Comparison of ENCODE assay signal across 19 cellular contexts in the genomic region with DNA sequence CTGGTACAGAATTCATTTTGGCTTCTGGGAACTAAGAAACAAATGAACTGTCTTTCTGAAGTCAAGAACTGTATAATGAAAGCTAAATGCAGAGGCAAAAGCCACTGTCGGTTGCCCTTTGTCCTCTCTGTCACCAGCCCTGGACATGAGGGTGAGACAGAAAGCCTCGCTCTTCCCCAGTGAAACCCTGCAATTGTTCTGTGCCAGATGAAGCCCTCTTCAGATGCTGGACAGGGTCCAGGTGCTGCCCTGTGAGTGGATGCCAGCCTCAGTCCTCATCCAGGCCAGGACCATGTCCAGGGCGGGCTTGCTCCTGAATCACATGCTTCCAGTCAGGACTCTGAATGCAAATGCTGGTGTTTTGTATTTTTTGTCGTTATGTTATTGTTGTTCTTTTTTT.
A peak's percentile ranks its signal among the peaks of the same experiment; 100 is the strongest.
DNase-seq lines count a peak whose midpoint lies in the region; ATAC-seq lines count a peak whose summit lies in the region.
"Had no signal": no experiment of that assay in that cellular context is flagged by ENCODE, and none has a peak within 500 bp of the region (broad histone marks: within the 10 kb centered on the region; RNA-seq: fewer than 3 reads in every experiment).

No MANE protein-coding gene starts in this region.

- H3K4me3 ChIP-seq in CD4-positive, alpha-beta memory T cell (ENCODE audit: low read length in 2 of 2) = no peak overlapping the region
- H3K4me3 ChIP-seq: dorsolateral prefrontal cortex, HAP-1, heart right ventricle had no signal

- no peak overlapping the region for H3K27ac ChIP-seq in CD4-positive, alpha-beta memory T cell (ENCODE audit: low read depth, low read length)
- H3K27ac ChIP-seq: brain microvascular endothelial cell, dorsolateral prefrontal cortex had no signal

- peaks cover 19% of the 10 kb centered on the region for H3K36me3 ChIP-seq in CD4-positive, alpha-beta memory T cell (ENCODE audit: insufficient read depth, low read length)
- H3K36me3 ChIP-seq: BE2C, brain microvascular endothelial cell, HAP-1, heart right ventricle had no signal

- intact Hi-C loops in CD4-positive, alpha-beta memory T cell (cut with micrococcal nuclease) = no loop called here

- POLR2A ChIA-PET in CD4-positive, alpha-beta memory T cell (lab: Charles Lee; ENCODE audit: partially characterized antibody) = no interaction called here

- H3K27me3 Mint-ChIP-seq in CD4-positive, alpha-beta memory T cell = no peaks in the 10 kb centered on the region

- H3K4me3 Mint-ChIP-seq in CD4-positive, alpha-beta memory T cell = peak overlapping the region in 2 of 8 donors; percentile 5 to 26
- H3K4me3 Mint-ChIP-seq: nephron had no signal

- no peaks in the 10 kb centered on the region for H3K27me3 ChIP-seq in CD4-positive, alpha-beta memory T cell (ENCODE audit: insufficient read depth, low read length)
- H3K27me3 ChIP-seq: BE2C, brain microvascular endothelial cell had no signal

- peaks cover 71 to 100% (median 86%) of the 10 kb centered on the region in 4 donors for H3K4me1 Mint-ChIP-seq in CD4-positive, alpha-beta memory T cell

- no peak for ATAC-seq in GM21390 (IDR thresholded peaks at IDR 0.05; ENCODE audit: unreplicated experiment)
- ATAC-seq in GM18498 (IDR thresholded peaks at IDR 0.05; ENCODE audit: unreplicated experiment) = no peak
- ATAC-seq: activated CD4-positive, CD25-positive, alpha-beta regulatory T cell treated with anti-CD3 and anti-CD28 coated beads, Interleukin-2, amount 50 U/mL, for 24 hours; heart right ventricle had no signal

- peaks cover 0 to 2% (median 0%) of the 10 kb centered on the region in 8 donors for H3K9me3 Mint-ChIP-seq in CD4-positive, alpha-beta memory T cell
- H3K9me3 Mint-ChIP-seq: nephron had no signal

- no peaks in the 10 kb centered on the region for H3K9me3 ChIP-seq in CD4-positive, alpha-beta memory T cell (ENCODE audit: control insufficient read depth in 1 of 2, low read length in 2 of 2)
- H3K9me3 ChIP-seq: BE2C, HAP-1, heart right ventricle had no signal

- no peak for DNase-seq in CD4-positive, alpha-beta memory T cell
- peak; percentile 79 for DNase-seq in NCI-H2029 treated with DMSO at 0.1 percent for 48 hours (lab: John Stamatoyannopoulos, UW)
- peak; percentile 9 to 63 for DNase-seq in hippocampal formation (lab: John Stamatoyannopoulos, UW)
- DNase-seq in pons (ENCODE audit: low spot score) = peak; percentile 87
- DNase-seq in stimulated activated CD4-positive, alpha-beta T cell treated with anti-CD3 and anti-CD28 coated beads, Interleukin-12 subunit alpha, Interleukin-12 subunit beta, amount 100 ng/mL, for 4 hours = no peak
- no peak for DNase-seq in OCI-M1 (lab: John Stamatoyannopoulos, UW)
- DNase-seq: activated naive CD4-positive, alpha-beta T cell; BE2C; brain microvascular endothelial cell; heart right ventricle; kidney glomerular epithelial cell; Right ventricle myocardium superior; T-helper 2 cell had no signal

- CTCF ChIA-PET in CD4-positive, alpha-beta memory T cell (lab: Charles Lee; ENCODE audit: partially characterized antibody) = interaction anchor here (0.9 kb wide), 1 partner anchor 95 kb away, joined by 6 read pairs; no protein-coding TSS in a partner anchor

- peak overlapping the region in 6 of 7 donors; percentile 9 to 93 (median 38) for H3K27ac Mint-ChIP-seq in CD4-positive, alpha-beta memory T cell
- H3K27ac Mint-ChIP-seq: nephron had no signal

- H3K36me3 Mint-ChIP-seq in CD4-positive, alpha-beta memory T cell = peaks cover 20% of the 10 kb centered on the region in 2 donors

- H3K4me1 ChIP-seq in CD4-positive, alpha-beta memory T cell (ENCODE audit: insufficient read depth, low read length) = peaks cover 69% of the 10 kb centered on the region
- H3K4me1 ChIP-seq: BE2C had no signal

Comparison
In these comparisons a context has a peak if more than half of its experiments do, and no peak if none do; other contexts are left out.
1. DNase-seq: peak in NCI-H2029 treated with DMSO at 0.1 percent for 48 hours (single experiment), hippocampal formation (2 of 2) and pons (single experiment); none in CD4-positive, alpha-beta memory T cell (0 of 5), stimulated activated CD4-positive, alpha-beta T cell treated with anti-CD3 and anti-CD28 coated beads, Interleukin-12 subunit alpha, Interleukin-12 subunit beta, amount 100 ng/mL, for 4 hours (single experiment) and OCI-M1 (single experiment).